ENCODE assay signal across 2 cellular contexts in the genomic region with DNA sequence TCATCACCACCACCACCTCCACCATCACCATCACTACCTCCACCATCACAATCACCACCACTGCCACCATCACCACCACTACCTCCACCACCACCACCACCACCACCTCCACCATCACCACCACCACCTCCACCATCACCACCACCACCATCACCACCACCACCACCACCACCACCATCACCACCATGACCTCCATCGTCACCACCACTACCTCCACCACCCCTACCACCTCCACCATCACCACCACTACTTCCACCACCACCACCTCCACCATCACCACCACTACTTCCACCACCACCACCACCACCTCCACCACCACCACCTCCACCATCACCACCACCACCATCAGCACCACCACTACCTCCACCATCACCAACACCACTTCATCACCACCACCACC.
TF ChIP-seq lines count a peak whose summit lies in the region.

No MANE protein-coding gene starts in this region.

TF ChIP-seq in IMR-90, 13 proteins besides CTCF, POLR2A, EP300 and RAD21:
- TF ChIP-seq SMC3 (IDR thresholded peaks at IDR 0.05; ENCODE audit: low read depth, low read length) (no peak), RCOR1 (IDR thresholded peaks at IDR 0.05; ENCODE audit: insufficient replicate concordance, low read length) (no peak), CHD1 (IDR thresholded peaks at IDR 0.05; ENCODE audit: low read depth, low read length) (no peak), MAZ (IDR thresholded peaks at IDR 0.05; ENCODE audit: borderline replicate concordance, low read depth, low read length) (no peak), RFX5 (IDR thresholded peaks at IDR 0.05; ENCODE audit: low read depth, low read length) (no peak), NFE2L2 (IDR thresholded peaks at IDR 0.05; ENCODE audit: low read depth, low read length) (no peak), MAFK (IDR thresholded peaks at IDR 0.05; ENCODE audit: low read depth, low read length) (no peak), FOS (IDR thresholded peaks at IDR 0.05; ENCODE audit: low read depth, low read length) (no peak), CEBPB (IDR thresholded peaks at IDR 0.05; ENCODE audit: low read depth, low read length) (no peak), BHLHE40 (IDR thresholded peaks at IDR 0.05; ENCODE audit: low read depth, low read length) (no peak), MXI1 (IDR thresholded peaks at IDR 0.05; ENCODE audit: borderline replicate concordance, low read depth, low read length) (no peak)
- TF ChIP-seq, protein P1, sequence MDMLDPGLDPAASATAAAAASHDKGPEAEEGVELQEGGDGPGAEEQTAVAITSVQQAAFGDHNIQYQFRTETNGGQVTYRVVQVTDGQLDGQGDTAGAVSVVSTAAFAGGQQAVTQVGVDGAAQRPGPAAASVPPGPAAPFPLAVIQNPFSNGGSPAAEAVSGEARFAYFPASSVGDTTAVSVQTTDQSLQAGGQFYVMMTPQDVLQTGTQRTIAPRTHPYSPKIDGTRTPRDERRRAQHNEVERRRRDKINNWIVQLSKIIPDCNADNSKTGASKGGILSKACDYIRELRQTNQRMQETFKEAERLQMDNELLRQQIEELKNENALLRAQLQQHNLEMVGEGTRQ (IDR thresholded peaks at IDR 0.05; ENCODE audit: low read depth, low read length): no peak
- TF ChIP-seq, protein P2, sequence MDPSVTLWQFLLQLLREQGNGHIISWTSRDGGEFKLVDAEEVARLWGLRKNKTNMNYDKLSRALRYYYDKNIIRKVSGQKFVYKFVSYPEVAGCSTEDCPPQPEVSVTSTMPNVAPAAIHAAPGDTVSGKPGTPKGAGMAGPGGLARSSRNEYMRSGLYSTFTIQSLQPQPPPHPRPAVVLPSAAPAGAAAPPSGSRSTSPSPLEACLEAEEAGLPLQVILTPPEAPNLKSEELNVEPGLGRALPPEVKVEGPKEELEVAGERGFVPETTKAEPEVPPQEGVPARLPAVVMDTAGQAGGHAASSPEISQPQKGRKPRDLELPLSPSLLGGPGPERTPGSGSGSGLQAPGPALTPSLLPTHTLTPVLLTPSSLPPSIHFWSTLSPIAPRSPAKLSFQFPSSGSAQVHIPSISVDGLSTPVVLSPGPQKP (IDR thresholded peaks at IDR 0.05; ENCODE audit: borderline replicate concordance, low read depth, low read length): no peak

TF ChIP-seq in H1, 55 proteins besides CTCF, POLR2A, EP300 and RAD21:
- no peak for TF ChIP-seq CBX5 (IDR thresholded peaks at IDR 0.05; ENCODE audit: low read depth, low read length)
- TF ChIP-seq CHD2 (IDR thresholded peaks at IDR 0.05; ENCODE audit: low read length): no peak
- TF ChIP-seq JUN (IDR thresholded peaks at IDR 0.05; ENCODE audit: low read depth, low read length): no peak
- no peak for TF ChIP-seq SIN3A (conservative IDR thresholded peaks at IDR 0.05 in 1 of 2, IDR thresholded peaks at IDR 0.05 in 1 of 2; ENCODE audit: low read depth in 1 of 2, low read length in 2 of 2)
- TF ChIP-seq RFX5 (IDR thresholded peaks at IDR 0.05; ENCODE audit: borderline replicate concordance, low read depth, low read length): no peak
- TF ChIP-seq, protein P1 (IDR thresholded peaks at IDR 0.05; ENCODE audit: low read length): no peak
- no peak for TF ChIP-seq TCF12 (IDR thresholded peaks at IDR 0.05; ENCODE audit: low read depth, low read length)
- TF ChIP-seq, protein P3, sequence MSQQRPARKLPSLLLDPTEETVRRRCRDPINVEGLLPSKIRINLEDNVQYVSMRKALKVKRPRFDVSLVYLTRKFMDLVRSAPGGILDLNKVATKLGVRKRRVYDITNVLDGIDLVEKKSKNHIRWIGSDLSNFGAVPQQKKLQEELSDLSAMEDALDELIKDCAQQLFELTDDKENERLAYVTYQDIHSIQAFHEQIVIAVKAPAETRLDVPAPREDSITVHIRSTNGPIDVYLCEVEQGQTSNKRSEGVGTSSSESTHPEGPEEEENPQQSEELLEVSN (IDR thresholded peaks at IDR 0.05): no peak
- TF ChIP-seq RBBP5 (IDR thresholded peaks at IDR 0.05; ENCODE audit: borderline replicate concordance, low read depth, low read length): no peak
- no peak for TF ChIP-seq POU5F1 (IDR thresholded peaks at IDR 0.05; ENCODE audit: low read depth, low read length)
- TF ChIP-seq HDAC2 (IDR thresholded peaks at IDR 0.05; ENCODE audit: borderline replicate concordance in 1 of 2, low read depth in 2 of 2, low read length in 2 of 2): no peak
- TF ChIP-seq SP2 (IDR thresholded peaks at IDR 0.05; ENCODE audit: low read length): no peak
- TF ChIP-seq KDM4A (IDR thresholded peaks at IDR 0.05; ENCODE audit: low read depth, low read length, severe bottlenecking): no peak
- TF ChIP-seq NANOG (IDR thresholded peaks at IDR 0.05; ENCODE audit: insufficient read depth, low read depth, low read length, poor library complexity, severe bottlenecking): no peak
- no peak for TF ChIP-seq HDAC6 (IDR thresholded peaks at IDR 0.05; ENCODE audit: low read depth, low read length)
- TF ChIP-seq, protein P4, sequence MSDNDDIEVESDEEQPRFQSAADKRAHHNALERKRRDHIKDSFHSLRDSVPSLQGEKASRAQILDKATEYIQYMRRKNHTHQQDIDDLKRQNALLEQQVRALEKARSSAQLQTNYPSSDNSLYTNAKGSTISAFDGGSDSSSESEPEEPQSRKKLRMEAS (IDR thresholded peaks at IDR 0.05): no peak
- TF ChIP-seq TAF1 (IDR thresholded peaks at IDR 0.05; ENCODE audit: low read depth, low read length): no peak
